17 cellular contexts compared by ENCODE assay signal in the genomic region with DNA sequence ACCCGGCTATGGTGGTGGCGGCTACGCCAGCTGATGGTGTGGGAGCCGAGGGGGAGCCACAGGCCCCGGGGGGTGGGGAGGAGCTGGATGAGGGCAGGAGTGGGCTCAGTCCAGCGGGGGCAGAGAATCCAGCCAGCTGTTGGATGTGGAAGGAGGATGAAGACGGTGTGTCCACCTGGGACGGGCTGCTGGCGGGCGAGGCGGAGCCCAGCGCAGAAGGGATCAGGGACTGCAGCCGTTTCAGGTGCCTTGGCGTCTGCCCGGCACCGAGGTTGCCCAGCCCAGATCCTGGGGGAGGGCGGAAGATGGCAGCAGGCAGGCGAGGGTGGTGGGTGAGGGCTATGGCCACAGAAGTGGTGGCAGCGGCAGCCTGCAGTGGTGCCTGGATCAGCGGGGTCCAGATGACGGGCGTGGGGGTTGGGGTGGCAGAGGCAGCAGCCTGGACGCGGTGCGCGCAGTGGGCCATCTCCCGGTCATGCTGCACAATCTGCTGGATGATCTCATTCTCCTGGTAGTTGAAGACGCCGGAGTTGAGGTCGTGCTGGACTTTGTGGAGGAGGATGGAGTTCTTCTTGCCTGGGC. TPM values are rescaled to one million over a fixed set of nuclear protein-coding genes. Genes with fewer than 3 reads are reported as not detected.
"Had no signal": no experiment of that assay in that cellular context is flagged by ENCODE, and none has a peak within 500 bp of the region (broad histone marks: within the 10 kb centered on the region; RNA-seq: fewer than 3 reads in every experiment).

No MANE protein-coding gene starts in this region.

- DNase-seq: dermis blood vessel endothelial cell; esophagus squamous epithelium; foreskin fibroblast; glutamatergic neuron; left lung; mesendoderm; naive B cell; small intestine; stimulated activated CD4-positive, alpha-beta T cell treated with anti-CD3 and anti-CD28 coated beads, Interleukin-2, amount 100 ng/mL, for 48 hours; stimulated activated naive CD4-positive, alpha-beta T cell treated with Interleukin-2 at 50 U/mL for 16 hours; trophoblast cell had no signal

- H3K27ac ChIP-seq: esophagus squamous epithelium, gastroesophageal sphincter, left lung, right atrium auricular region had no signal

- H3K27me3 ChIP-seq: right atrium auricular region had no signal

- FAIRE-seq: colon, small intestine had no signal

- H3K4me1 ChIP-seq: esophagus squamous epithelium, gastroesophageal sphincter, left lung had no signal

- H3K36me3 ChIP-seq: esophagus squamous epithelium, gastroesophageal sphincter, left lung had no signal

- H3K9me3 ChIP-seq: esophagus squamous epithelium, gastroesophageal sphincter, left lung, right atrium auricular region had no signal

- H3K4me3 ChIP-seq: esophagus squamous epithelium, gastroesophageal sphincter, left lung, lung, right atrium auricular region had no signal

- ATAC-seq: gastroesophageal sphincter, left lung had no signal

RNA-seq across cellular contexts. Expression of a gene that starts 45.3 kb away (rescaled TPM):
- total RNA-seq: dermis blood vessel endothelial cell, esophagus squamous epithelium, osteocyte, urinary bladder had no signal
- polyA plus RNA-seq: urinary bladder had no signal
